12 cellular contexts compared by ENCODE assay signal in the genomic region with DNA sequence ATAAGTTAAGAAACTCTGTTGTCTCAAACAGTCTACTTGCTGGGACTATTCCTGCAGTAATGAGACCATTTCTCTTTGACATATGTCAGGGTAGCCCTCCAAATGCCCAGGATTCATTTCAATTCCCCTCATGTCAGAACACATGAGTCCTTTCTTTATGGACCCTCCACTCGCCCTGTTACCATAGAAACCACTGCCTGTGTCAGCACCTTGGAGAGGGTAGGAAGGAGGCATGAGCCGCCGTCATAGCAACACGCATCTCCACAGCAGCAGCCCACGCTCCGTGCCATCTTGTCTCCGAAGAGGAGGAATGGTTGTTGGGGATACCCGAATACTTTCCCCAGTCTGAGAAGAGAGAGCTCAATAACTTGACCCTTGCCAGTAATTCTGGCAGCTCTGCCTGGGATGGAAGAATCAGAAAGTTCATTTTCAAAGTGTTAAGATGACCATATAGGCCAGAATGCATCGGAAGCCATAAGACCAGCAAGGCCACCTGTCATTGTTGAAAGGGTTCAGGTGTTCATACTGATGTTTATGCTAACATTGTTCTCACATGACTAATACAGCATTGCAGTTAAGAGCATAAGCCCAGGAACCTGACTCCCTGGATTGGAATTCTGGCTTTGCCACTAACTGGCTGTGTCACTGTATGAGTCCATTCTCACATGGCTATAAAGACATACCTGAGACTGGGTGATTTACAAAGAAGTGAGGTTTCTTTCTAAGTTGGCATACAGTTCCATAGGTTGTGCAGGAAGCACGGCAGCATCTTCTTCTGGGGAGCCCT.
DNase-seq lines count a peak whose midpoint lies in the region; ATAC-seq, FAIRE-seq and TF ChIP-seq lines count a peak whose summit lies in the region.
"Had no signal": no experiment of that assay in that cellular context is flagged by ENCODE, and none has a peak within 500 bp of the region (broad histone marks: within the 10 kb centered on the region; RNA-seq: fewer than 3 reads in every experiment).

No MANE protein-coding gene starts in this region.

- FAIRE-seq in astrocyte (lab: Jason Lieb, UNC), result no peak
- FAIRE-seq: endometrium had no signal

- intact Hi-C loops in A673 (cut with micrococcal nuclease; ENCODE audit: unreplicated experiment), result no loop called here
- intact Hi-C loops in HCT116 (cut with micrococcal nuclease), result no loop called here
- intact Hi-C loops in natural killer cell (cut with micrococcal nuclease), result no loop called here

- RAD21 ChIA-PET in HCT116 (lab: Charles Lee; ENCODE audit: low non-redundant PET in 1 of 2, low total read pairs in 2 of 2, uncharacterized antibody in 2 of 2, unreplicated experiment in 2 of 2), result no interaction called here

- peak overlapping the region; percentile 86 for H3K27ac Mint-ChIP-seq in astrocyte (ENCODE audit: unreplicated experiment)
- no peak overlapping the region for H3K27ac Mint-ChIP-seq in natural killer cell

- no peak overlapping the region for H3K4me3 ChIP-seq in A673 (ENCODE audit: low read depth, low read length, poor library complexity, severe bottlenecking)
- no peak overlapping the region for H3K4me3 ChIP-seq in HCT116 (replicated peaks in 1 of 2; ENCODE audit: low read depth in 1 of 2, low read length in 2 of 2)
- H3K4me3 ChIP-seq in astrocyte (ENCODE audit: insufficient read depth, low read depth, low read length), result no peak overlapping the region
- H3K4me3 ChIP-seq in SJCRH30, result no peak overlapping the region
- H3K4me3 ChIP-seq: upper lobe of right lung had no signal

- H3K79me2 ChIP-seq in HCT116 (ENCODE audit: insufficient read depth, low read length) (no peaks in the 10 kb centered on the region), astrocyte (ENCODE audit: insufficient read depth, low read length) (no peaks in the 10 kb centered on the region)

- peak overlapping the region; percentile 34; the same call in 1 of the 2 replicates for H3K4me2 ChIP-seq in HCT116 (ENCODE audit: low read length)
- peak overlapping the region; percentile 36 for H3K4me2 ChIP-seq in astrocyte (ENCODE audit: low read length)

- no peak for TF ChIP-seq RAD21 in HCT116 (IDR thresholded peaks at IDR 0.05; ENCODE audit: low read depth)

- H3K4me1 ChIP-seq in A673 (ENCODE audit: insufficient read depth, low read length, poor library complexity, severe bottlenecking) (no peaks in the 10 kb centered on the region), HCT116 (ENCODE audit: control insufficient read depth in 1 of 2, insufficient read depth in 2 of 2, low read length in 2 of 2) (peaks cover 0 to 22% of the 10 kb centered on the region in 2 experiments; a peak in 2 of 4 replicates), astrocyte (ENCODE audit: insufficient read depth, low read length) (peaks cover 20% of the 10 kb centered on the region), SJCRH30 (peaks cover 7% of the 10 kb centered on the region; the same call in 1 of the 2 replicates)
- H3K4me1 ChIP-seq: upper lobe of right lung had no signal

- H3K9ac ChIP-seq in HCT116 (ENCODE audit: low read length), result no peak overlapping the region
- H3K9ac ChIP-seq in astrocyte (ENCODE audit: low read length), result no peak overlapping the region

- H3K27me3 ChIP-seq in A673 (replicated peaks; ENCODE audit: insufficient read depth, low read depth, low read length, poor library complexity), result no peaks in the 10 kb centered on the region
- H3K27me3 ChIP-seq in HCT116 (ENCODE audit: insufficient read depth, low read length), result no peaks in the 10 kb centered on the region
- H3K27me3 ChIP-seq in astrocyte (ENCODE audit: insufficient read depth, low read length), result no peaks in the 10 kb centered on the region
- no peaks in the 10 kb centered on the region for H3K27me3 ChIP-seq in SJCRH30
- H3K27me3 ChIP-seq: upper lobe of right lung had no signal

- H3K36me3 ChIP-seq in A673 (ENCODE audit: insufficient read depth, low read length, poor library complexity, severe bottlenecking) (no peaks in the 10 kb centered on the region), HCT116 (ENCODE audit: control insufficient read depth in 1 of 2, insufficient read depth in 2 of 2, low read length in 2 of 2) (no peaks in the 10 kb centered on the region), astrocyte (ENCODE audit: insufficient read depth, low read length) (no peaks in the 10 kb centered on the region), SJCRH30 (no peaks in the 10 kb centered on the region)
- H3K36me3 ChIP-seq: upper lobe of right lung had no signal

- ATAC-seq in HCT116 (peak; percentile 86), natural killer cell (no peak), GM21529 (IDR thresholded peaks at IDR 0.05; ENCODE audit: unreplicated experiment) (no peak)
- ATAC-seq: upper lobe of right lung had no signal

- POLR2A ChIA-PET in A673 (lab: Charles Lee; ENCODE audit: low non-redundant PET) (no interaction called here), HCT116 (lab: Charles Lee) (no interaction called here)

- H3K36me3 Mint-ChIP-seq in astrocyte (ENCODE audit: low read depth, unreplicated experiment), result no peaks in the 10 kb centered on the region
- H3K36me3 Mint-ChIP-seq in natural killer cell, result no peaks in the 10 kb centered on the region
- H3K36me3 Mint-ChIP-seq: IgD-negative memory B cell had no signal

- DNase-seq in A673 (ENCODE audit: low spot score) (peak; percentile 15), HCT116 (ENCODE audit: low read depth, low spot score) (peak; percentile 63), astrocyte (ENCODE audit: low read depth) (peak; percentile 86), iris pigment epithelial cell (ENCODE audit: low read depth) (peak; percentile 58), natural killer cell (no peak), COLO668 (lab: John Stamatoyannopoulos, UW; ENCODE audit: unreplicated experiment) (no peak), SJCRH30 (no peak)
- DNase-seq: activated T-cell treated with anti-CD3 and anti-CD28 coated beads for 4 hours, upper lobe of right lung had no signal

- TF ChIP-seq CTCF in A673 (conservative IDR thresholded peaks at IDR 0.05; ENCODE audit: low read depth, low read length) (no peak), HCT116 (IDR thresholded peaks at IDR 0.05 in 2 of 3, conservative IDR thresholded peaks at IDR 0.05 in 1 of 3; ENCODE audit: borderline replicate concordance in 1 of 3, insufficient read depth in 1 of 3, low read depth in 2 of 3, low read length in 2 of 3) (no peak), astrocyte (IDR thresholded peaks at IDR 0.05; ENCODE audit: insufficient read depth, low read depth, low read length) (no peak), natural killer cell (IDR thresholded peaks at IDR 0.05) (no peak)

- H3K4me1 Mint-ChIP-seq in astrocyte (ENCODE audit: low read depth, unreplicated experiment) (peaks cover 3% of the 10 kb centered on the region), natural killer cell (no peaks in the 10 kb centered on the region)

- no peak overlapping the region for H2AFZ ChIP-seq in HCT116 (ENCODE audit: low read depth, low read length, poor library complexity, severe bottlenecking)
- no peak overlapping the region for H2AFZ ChIP-seq in astrocyte (ENCODE audit: low read depth, low read length)

- no peaks in the 10 kb centered on the region for H3K9me3 ChIP-seq in A673 (ENCODE audit: low read depth, low read length, poor library complexity, severe bottlenecking)
- no peaks in the 10 kb centered on the region for H3K9me3 ChIP-seq in HCT116 (ENCODE audit: control insufficient read depth in 1 of 2, insufficient read depth in 1 of 2, low read depth in 1 of 2, low read length in 2 of 2)
- no peaks in the 10 kb centered on the region for H3K9me3 ChIP-seq in astrocyte (ENCODE audit: insufficient read depth, low read depth, low read length)
- no peaks in the 10 kb centered on the region for H3K9me3 ChIP-seq in SJCRH30 (replicated peaks)
- H3K9me3 ChIP-seq: upper lobe of right lung had no signal

- H3K27me3 Mint-ChIP-seq in astrocyte (ENCODE audit: low read depth, unreplicated experiment) (peaks cover 12% of the 10 kb centered on the region), natural killer cell (ENCODE audit: low read depth in 2 of 2) (no peaks in the 10 kb centered on the region)
- H3K27me3 Mint-ChIP-seq: IgD-negative memory B cell had no signal

- CTCF ChIA-PET in A673 (lab: Charles Lee) (no interaction called here), HCT116 (lab: Charles Lee) (no interaction called here)

- H3K9me3 Mint-ChIP-seq in astrocyte (ENCODE audit: unreplicated experiment), result peaks cover 5% of the 10 kb centered on the region
- peaks cover 0 to 2% of the 10 kb centered on the region in 2 donors for H3K9me3 Mint-ChIP-seq in natural killer cell

- TF ChIP-seq POLR2A in HCT116 (IDR thresholded peaks at IDR 0.05; ENCODE audit: borderline replicate concordance, extremely low read depth, insufficient read depth, insufficient read length), result no peak

- H3K9me2 ChIP-seq in HCT116 (ENCODE audit: insufficient read depth), result no peaks in the 10 kb centered on the region

- H3K4me3 Mint-ChIP-seq in astrocyte (ENCODE audit: unreplicated experiment), result no peak overlapping the region
- H3K4me3 Mint-ChIP-seq in natural killer cell, result no peak overlapping the region
- H3K4me3 Mint-ChIP-seq: IgD-negative memory B cell had no signal

- no TSS peak for BruUV-seq in A673 (replicated peaks; lab: Mats Ljungman, UMichigan)
- BruUV-seq in HCT116 (replicated peaks; lab: Mats Ljungman, UMichigan), result no TSS peak

- H3K27ac ChIP-seq in A673 (ENCODE audit: low read depth, low read length, poor library complexity, severe bottlenecking), result no peak overlapping the region
- no peak overlapping the region for H3K27ac ChIP-seq in HCT116 (ENCODE audit: low read depth, low read length)
- H3K27ac ChIP-seq in astrocyte (ENCODE audit: low read depth, low read length), result peak overlapping the region; percentile 64
- H3K27ac ChIP-seq in SJCRH30, result no peak overlapping the region
- H3K27ac ChIP-seq: upper lobe of right lung had no signal

- H4K20me1 ChIP-seq in HCT116 (ENCODE audit: insufficient read depth), result no peaks in the 10 kb centered on the region
- H4K20me1 ChIP-seq in astrocyte (ENCODE audit: insufficient read depth, low read length), result no peaks in the 10 kb centered on the region

TF ChIP-seq in HCT116, 20 proteins besides CTCF, POLR2A, EP300 and RAD21 (continues in another document):
- TF ChIP-seq ZNF274 (IDR thresholded peaks at IDR 0.05; ENCODE audit: low read depth, low read length) (no peak), CBX3 (IDR thresholded peaks at IDR 0.05; ENCODE audit: low read depth) (0 out of 2 replicates have a peak, but pooled peaks have one; percentile 46), CEBPB (IDR thresholded peaks at IDR 0.05; ENCODE audit: low read depth) (no peak), SRF (IDR thresholded peaks at IDR 0.05; ENCODE audit: low read depth) (no peak), POLR2AphosphoS5 (IDR thresholded peaks at IDR 0.05; ENCODE audit: low read depth, low read length) (no peak), FOSL1 (IDR thresholded peaks at IDR 0.05; ENCODE audit: low read depth) (peak; percentile 66)

Comparison
In these comparisons a context has a peak if more than half of its experiments do, and no peak if none do; other contexts are left out.
1. DNase-seq: peak in A673 (single experiment), HCT116 (single experiment), astrocyte (single experiment) and iris pigment epithelial cell (single experiment); none in natural killer cell (single experiment), COLO668 (single experiment) and SJCRH30 (0 of 2).